In the genomic region with DNA sequence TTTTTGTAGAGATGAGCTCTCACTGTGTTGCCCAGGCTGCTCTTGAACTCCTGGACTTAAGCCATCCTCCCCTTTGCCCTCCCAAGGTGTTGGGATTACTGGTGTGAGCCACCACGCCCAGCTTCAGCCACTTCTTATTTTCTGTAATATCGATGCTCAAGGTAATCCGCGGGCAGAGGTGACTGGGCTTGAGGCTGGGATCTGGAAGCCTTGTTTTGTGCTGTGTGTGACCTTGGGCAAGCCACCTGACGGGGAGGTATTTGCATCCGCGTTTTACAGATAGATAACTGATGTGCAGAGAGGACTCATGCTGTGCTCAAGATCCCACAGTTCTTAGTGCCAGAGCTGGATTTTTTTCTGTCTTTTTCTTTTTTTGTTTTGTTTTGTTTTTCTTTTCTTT, we compare ENCODE assay signal across 15 cellular contexts.
"Had no signal": no experiment of that assay in that cellular context is flagged by ENCODE, and none has a peak within 500 bp of the region (broad histone marks: within the 10 kb centered on the region; RNA-seq: fewer than 3 reads in every experiment).

No MANE protein-coding gene starts in this region.

- H3K27me3 Mint-ChIP-seq: activated CD4-positive, alpha-beta memory T cell treated with anti-CD3 and anti-CD28 coated beads for 36 hours; stimulated activated naive CD8-positive, alpha-beta T cell treated with anti-CD3 and anti-CD28 coated beads, Interleukin-15, amount 100 ng/mL, for 72 hours had no signal

- H3K9me3 Mint-ChIP-seq: activated CD4-positive, alpha-beta memory T cell treated with anti-CD3 and anti-CD28 coated beads for 36 hours; activated T-cell treated with anti-CD3 and anti-CD28 coated beads, Interleukin-2, amount 50 U/mL, for 4 hours; natural killer cell; stimulated activated naive CD8-positive, alpha-beta T cell treated with anti-CD3 and anti-CD28 coated beads, Interleukin-15, amount 100 ng/mL, for 72 hours; T-helper 2 cell treated with Interferon-gamma antibody and Interleukin-4, amounts not matched to agents 5 μg/mL and 100 μg/mL, for 36 hours had no signal

- H3K36me3 Mint-ChIP-seq: activated CD4-positive, alpha-beta memory T cell treated with anti-CD3 and anti-CD28 coated beads for 36 hours; natural killer cell had no signal

- DNase-seq: activated CD4-positive, alpha-beta memory T cell treated with anti-CD3 and anti-CD28 coated beads for 36 hours; activated CD4-positive, alpha-beta T cell treated with anti-CD3 and anti-CD28 coated beads for 1 hour; activated gamma-delta T cell treated with Interleukin-2 at 50 U/mL for 16 hours; activated T-cell treated with anti-CD3 and anti-CD28 coated beads, Interleukin-2, amount 50 U/mL, for 4 hours; aorta; effector CD4-positive, alpha-beta T cell; hypothalamus; natural killer cell; occipital lobe; psoas muscle; stimulated activated CD4-positive, alpha-beta T cell treated with anti-CD3 and anti-CD28 coated beads, Interleukin-4, amount 100 ng/mL, for 1 hour; stimulated activated CD8-positive, alpha-beta memory T cell treated with anti-CD3 and anti-CD28 coated beads, Interleukin-4, amount 100 ng/mL, for 48 hours; stimulated activated naive CD8-positive, alpha-beta T cell treated with anti-CD3 and anti-CD28 coated beads, Interleukin-15, amount 100 ng/mL, for 72 hours had no signal

- H3K27ac Mint-ChIP-seq: activated CD4-positive, alpha-beta memory T cell treated with anti-CD3 and anti-CD28 coated beads for 36 hours; natural killer cell; stimulated activated naive CD8-positive, alpha-beta T cell treated with anti-CD3 and anti-CD28 coated beads, Interleukin-15, amount 100 ng/mL, for 72 hours; T-helper 2 cell treated with Interferon-gamma antibody and Interleukin-4, amounts not matched to agents 5 μg/mL and 100 μg/mL, for 36 hours had no signal

- H3K4me3 ChIP-seq: coronary artery, psoas muscle had no signal

- ATAC-seq: activated T-cell treated with anti-CD3 and anti-CD28 coated beads, Interleukin-2, amount 50 U/mL, for 4 hours; natural killer cell; psoas muscle; stimulated activated naive CD8-positive, alpha-beta T cell treated with anti-CD3 and anti-CD28 coated beads, Interleukin-15, amount 100 ng/mL, for 72 hours had no signal

- H3K4me3 Mint-ChIP-seq: activated CD4-positive, alpha-beta memory T cell treated with anti-CD3 and anti-CD28 coated beads for 36 hours; activated T-cell treated with anti-CD3 and anti-CD28 coated beads, Interleukin-2, amount 50 U/mL, for 4 hours; natural killer cell; stimulated activated naive CD8-positive, alpha-beta T cell treated with anti-CD3 and anti-CD28 coated beads, Interleukin-15, amount 100 ng/mL, for 72 hours; T-helper 2 cell treated with Interferon-gamma antibody and Interleukin-4, amounts not matched to agents 5 μg/mL and 100 μg/mL, for 36 hours had no signal

- H3K9me3 ChIP-seq: psoas muscle had no signal
